In genomic region chrX:55796496-55796895, GRCh38 we compare ENCODE assay signal across 15 cellular contexts.
DNase-seq lines count a peak whose midpoint lies in the region; ATAC-seq and TF ChIP-seq lines count a peak whose summit lies in the region.
"Had no signal": no experiment of that assay in that cellular context is flagged by ENCODE, and none has a peak within 500 bp of the region (broad histone marks: within the 10 kb centered on the region; RNA-seq: fewer than 3 reads in every experiment).

No MANE protein-coding gene starts in this region.

- ATAC-seq in GM21367 (IDR thresholded peaks at IDR 0.05; ENCODE audit: unreplicated experiment) = no peak
- ATAC-seq: CD8-positive, alpha-beta T cell; GM23338; HCT116; K562 had no signal

- H3K9me3 ChIP-seq in prostate gland (no peaks in the 10 kb centered on the region), testis (no peaks in the 10 kb centered on the region)
- H3K9me3 ChIP-seq: BLaER1 had no signal

- H3K36me3 ChIP-seq in prostate gland (no peaks in the 10 kb centered on the region), testis (ENCODE audit: low read depth, missing control alignments) (no peaks in the 10 kb centered on the region)
- H3K36me3 ChIP-seq: BLaER1 had no signal

- H3K4me3 ChIP-seq in LNCaP clone FGC (ENCODE audit: low read depth, low read length) (no peak overlapping the region), epithelial cell of esophagus (ENCODE audit: low read length) (no peak overlapping the region), prostate gland (no peak overlapping the region), testis (no peak overlapping the region)
- H3K4me3 ChIP-seq: BLaER1, GM23338, K562 had no signal

- H3K4me1 ChIP-seq in prostate gland (replicated peaks) = no peaks in the 10 kb centered on the region
- no peaks in the 10 kb centered on the region for H3K4me1 ChIP-seq in testis
- H3K4me1 ChIP-seq: BLaER1 had no signal

- TF ChIP-seq POLR2A in prostate gland (IDR thresholded peaks at IDR 0.05) (no peak), testis (IDR thresholded peaks at IDR 0.05) (no peak)

- H3K27me3 ChIP-seq in prostate gland (replicated peaks; ENCODE audit: insufficient read depth) (no peaks in the 10 kb centered on the region), testis (no peaks in the 10 kb centered on the region)

- intact Hi-C loops in prostate gland (cut with DNase I) (no loop called here), testis (cut with DNase I; ENCODE audit: low total_unique reads) (no loop called here)

- H3K27ac ChIP-seq in prostate gland (no peak overlapping the region), testis (no peak overlapping the region)
- H3K27ac ChIP-seq: BLaER1 had no signal

- peak; percentile 11 for DNase-seq in LNCaP clone FGC (ENCODE audit: low read depth)
- DNase-seq in epithelial cell of esophagus (ENCODE audit: low read depth) = peak; percentile 62
- peak; percentile 6 for DNase-seq in prostate gland (ENCODE audit: low spot score)
- DNase-seq in ureter (ENCODE audit: low spot score) = no peak
- DNase-seq in testis = no peak
- DNase-seq: AML-193; Calu3; CD8-positive, alpha-beta T cell; HFFc6; IMR-90 had no signal

- no peak for TF ChIP-seq CTCF in LNCaP clone FGC (IDR thresholded peaks at IDR 0.05; ENCODE audit: control insufficient read depth, extremely low read depth, insufficient read depth)
- no peak for TF ChIP-seq CTCF in epithelial cell of esophagus (IDR thresholded peaks at IDR 0.05; ENCODE audit: insufficient read depth, low read depth, low read length, missing control alignments)
- TF ChIP-seq CTCF in prostate gland (IDR thresholded peaks at IDR 0.05) = no peak
- TF ChIP-seq CTCF in testis (IDR thresholded peaks at IDR 0.05) = no peak

- 44% methylated on average over 3 of the region's 3 CpGs for WGBS in prostate gland
- WGBS in testis, 2 donors = 26 to 62% methylated on average over 3 of the region's 3 CpGs

Comparison
In these comparisons a context has a peak if more than half of its experiments do, and no peak if none do; other contexts are left out.
1. DNase-seq: peak in LNCaP clone FGC (single experiment), epithelial cell of esophagus (single experiment) and prostate gland (single experiment); none in ureter (single experiment) and testis (single experiment).